Comparison of ENCODE assay signal across 43 cellular contexts in the genomic region with DNA sequence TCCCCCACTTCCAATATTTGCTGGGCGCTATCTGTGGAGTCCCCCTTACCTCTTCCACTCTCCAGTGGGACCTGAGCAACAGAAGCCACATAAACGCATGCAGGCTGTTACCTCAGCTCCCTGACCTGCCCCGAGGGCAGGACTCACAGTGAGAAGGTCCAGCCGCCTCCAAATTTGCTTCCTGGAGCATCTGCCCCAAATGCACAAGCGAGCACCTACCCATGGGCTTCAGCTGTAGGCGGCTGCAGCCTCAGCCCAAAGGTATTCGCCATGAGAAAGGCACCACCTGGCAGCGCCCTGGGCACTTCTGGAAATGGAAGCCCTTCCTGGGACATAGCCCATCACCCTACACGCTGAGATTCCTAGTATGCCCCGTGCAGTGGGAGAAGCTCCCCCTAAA. TPM values are rescaled to one million over a fixed set of nuclear protein-coding genes. Genes with fewer than 3 reads are reported as not detected.
"Had no signal": no experiment of that assay in that cellular context is flagged by ENCODE, and none has a peak within 500 bp of the region (broad histone marks: within the 10 kb centered on the region; RNA-seq: fewer than 3 reads in every experiment).

No MANE protein-coding gene starts in this region.

- H3K9me3 ChIP-seq: adrenal gland, ascending aorta, body of pancreas, breast epithelium had no signal

- ATAC-seq: activated naive CD4-positive, alpha-beta T cell treated with anti-CD3 and anti-CD28 coated beads, Interleukin-2, amount 50 U/mL, for 72 hours; activated naive CD8-positive, alpha-beta T cell treated with anti-CD3 and anti-CD28 coated beads, Interleukin-2, amount 50 U/mL, for 24 hours; activated T-cell treated with anti-CD3 and anti-CD28 coated beads, Interleukin-2, amount 50 U/mL, for 4 hours; activated T-cell treated with anti-CD3 and anti-CD28 coated beads, Interleukin-2, amount 50 U/mL, for 72 hours; activated T-helper 17 cell treated with anti-CD3 and anti-CD28 coated beads, Interleukin-2, amount 50 U/mL, for 72 hours; body of pancreas had no signal

- H3K27ac Mint-ChIP-seq: activated naive CD4-positive, alpha-beta T cell treated with anti-CD3 and anti-CD28 coated beads for 36 hours; activated naive CD4-positive, alpha-beta T cell treated with anti-CD3 and anti-CD28 coated beads, Interleukin-2, amount 10 ng/mL, durations not matched to agents 7 days and 5 days; activated naive CD4-positive, alpha-beta T cell treated with anti-CD3 and anti-CD28 coated beads, Interleukin-2, amount 50 U/mL, for 24 hours; activated naive CD4-positive, alpha-beta T cell treated with anti-CD3 and anti-CD28 coated beads, Interleukin-2, amount 50 U/mL, for 72 hours; activated naive CD8-positive, alpha-beta T cell; activated naive CD8-positive, alpha-beta T cell treated with anti-CD3 and anti-CD28 coated beads for 36 hours; activated naive CD8-positive, alpha-beta T cell treated with anti-CD3 and anti-CD28 coated beads, Interleukin-2, amount 10 ng/mL, durations not matched to agents 7 days and 5 days; activated naive CD8-positive, alpha-beta T cell treated with anti-CD3 and anti-CD28 coated beads, Interleukin-2, amount 50 U/mL, for 24 hours; activated T-cell treated with anti-CD3 and anti-CD28 coated beads, Interleukin-2, amount 50 U/mL, for 24 hours; activated T-cell treated with anti-CD3 and anti-CD28 coated beads, Interleukin-2, amount 50 U/mL, for 72 hours; activated T-helper 1 cell treated with anti-CD3 and anti-CD28 coated beads, Interleukin-12 subunit alpha, Interleukin-12 subunit beta, Interleukin-2, Interleukin-4 antibody, amounts not matched to agents 30 ng/mL and 10 ng/mL and 1 ng/mL, durations not matched to agents 14 hours and 24 hours and 36 hours; activated T-helper 17 cell treated with anti-CD3 and anti-CD28 coated beads, Interleukin-2, amount 50 U/mL, for 72 hours; activated T-helper 2 cell treated with anti-CD3 and anti-CD28 coated beads, Interferon-gamma antibody, Interleukin-2, Interleukin-4, amounts not matched to agents 10 μg/mL and 5 μg/mL and 100 μg/mL, durations not matched to agents 14 hours and 24 hours and 36 hours; brain had no signal

- H3K4me3 Mint-ChIP-seq: activated naive CD4-positive, alpha-beta T cell treated with anti-CD3 and anti-CD28 coated beads for 36 hours; activated naive CD4-positive, alpha-beta T cell treated with anti-CD3 and anti-CD28 coated beads, Interleukin-2, amount 10 ng/mL, durations not matched to agents 7 days and 5 days; activated naive CD4-positive, alpha-beta T cell treated with anti-CD3 and anti-CD28 coated beads, Interleukin-2, amount 50 U/mL, for 24 hours; activated naive CD8-positive, alpha-beta T cell; activated naive CD8-positive, alpha-beta T cell treated with anti-CD3 and anti-CD28 coated beads for 36 hours; activated naive CD8-positive, alpha-beta T cell treated with anti-CD3 and anti-CD28 coated beads, Interleukin-2, amount 10 ng/mL, durations not matched to agents 7 days and 5 days; activated naive CD8-positive, alpha-beta T cell treated with anti-CD3 and anti-CD28 coated beads, Interleukin-2, amount 50 U/mL, for 24 hours; activated T-cell treated with anti-CD3 and anti-CD28 coated beads, Interleukin-2, amount 50 U/mL, for 24 hours; activated T-cell treated with anti-CD3 and anti-CD28 coated beads, Interleukin-2, amount 50 U/mL, for 4 hours; activated T-cell treated with anti-CD3 and anti-CD28 coated beads, Interleukin-2, amount 50 U/mL, for 72 hours; activated T-helper 1 cell treated with anti-CD3 and anti-CD28 coated beads, Interleukin-12 subunit alpha, Interleukin-12 subunit beta, Interleukin-2, Interleukin-4 antibody, amounts not matched to agents 30 ng/mL and 10 ng/mL and 1 ng/mL, durations not matched to agents 14 hours and 24 hours and 36 hours; activated T-helper 17 cell treated with anti-CD3 and anti-CD28 coated beads, Interleukin-2, amount 50 U/mL, for 72 hours; brain; central memory CD8-positive, alpha-beta T cell had no signal

- H3K36me3 Mint-ChIP-seq: activated naive CD4-positive, alpha-beta T cell treated with anti-CD3 and anti-CD28 coated beads, Interleukin-2, amount 10 ng/mL, durations not matched to agents 7 days and 5 days; activated naive CD4-positive, alpha-beta T cell treated with anti-CD3 and anti-CD28 coated beads, Interleukin-2, amount 50 U/mL, for 72 hours; activated naive CD8-positive, alpha-beta T cell; activated naive CD8-positive, alpha-beta T cell treated with anti-CD3 and anti-CD28 coated beads for 36 hours; activated naive CD8-positive, alpha-beta T cell treated with anti-CD3 and anti-CD28 coated beads, Interleukin-2, amount 10 ng/mL, durations not matched to agents 7 days and 5 days; brain had no signal

- H3K9me3 Mint-ChIP-seq: activated naive CD4-positive, alpha-beta T cell treated with anti-CD3 and anti-CD28 coated beads for 36 hours; activated naive CD4-positive, alpha-beta T cell treated with anti-CD3 and anti-CD28 coated beads, Interleukin-2, amount 10 ng/mL, durations not matched to agents 7 days and 5 days; activated naive CD4-positive, alpha-beta T cell treated with anti-CD3 and anti-CD28 coated beads, Interleukin-2, amount 50 U/mL, for 24 hours; activated naive CD4-positive, alpha-beta T cell treated with anti-CD3 and anti-CD28 coated beads, Interleukin-2, amount 50 U/mL, for 72 hours; activated naive CD8-positive, alpha-beta T cell treated with anti-CD3 and anti-CD28 coated beads for 36 hours; activated naive CD8-positive, alpha-beta T cell treated with anti-CD3 and anti-CD28 coated beads, Interleukin-2, amount 10 ng/mL, durations not matched to agents 7 days and 5 days; activated naive CD8-positive, alpha-beta T cell treated with anti-CD3 and anti-CD28 coated beads, Interleukin-2, amount 50 U/mL, for 24 hours; activated T-cell treated with anti-CD3 and anti-CD28 coated beads, Interleukin-2, amount 50 U/mL, for 24 hours; activated T-cell treated with anti-CD3 and anti-CD28 coated beads, Interleukin-2, amount 50 U/mL, for 4 hours; activated T-cell treated with anti-CD3 and anti-CD28 coated beads, Interleukin-2, amount 50 U/mL, for 72 hours; activated T-helper 1 cell treated with anti-CD3 and anti-CD28 coated beads, Interleukin-12 subunit alpha, Interleukin-12 subunit beta, Interleukin-2, Interleukin-4 antibody, amounts not matched to agents 30 ng/mL and 10 ng/mL and 1 ng/mL, durations not matched to agents 14 hours and 24 hours and 36 hours; activated T-helper 17 cell treated with anti-CD3 and anti-CD28 coated beads, Interleukin-2, amount 50 U/mL, for 72 hours; activated T-helper 2 cell treated with anti-CD3 and anti-CD28 coated beads, Interferon-gamma antibody, Interleukin-2, Interleukin-4, amounts not matched to agents 10 μg/mL and 5 μg/mL and 100 μg/mL, durations not matched to agents 14 hours and 24 hours and 36 hours; central memory CD8-positive, alpha-beta T cell had no signal

- H3K27ac ChIP-seq: adrenal gland, ascending aorta, body of pancreas, brain microvascular endothelial cell, breast epithelium, cardiac muscle cell had no signal

- H3K27me3 Mint-ChIP-seq: activated naive CD4-positive, alpha-beta T cell treated with anti-CD3 and anti-CD28 coated beads, Interleukin-2, amount 10 ng/mL, durations not matched to agents 7 days and 5 days; activated naive CD4-positive, alpha-beta T cell treated with anti-CD3 and anti-CD28 coated beads, Interleukin-2, amount 50 U/mL, for 24 hours; activated naive CD8-positive, alpha-beta T cell; activated naive CD8-positive, alpha-beta T cell treated with anti-CD3 and anti-CD28 coated beads for 36 hours; activated naive CD8-positive, alpha-beta T cell treated with anti-CD3 and anti-CD28 coated beads, Interleukin-2, amount 10 ng/mL, durations not matched to agents 7 days and 5 days; activated naive CD8-positive, alpha-beta T cell treated with anti-CD3 and anti-CD28 coated beads, Interleukin-2, amount 50 U/mL, for 24 hours; activated T-helper 17 cell treated with anti-CD3 and anti-CD28 coated beads, Interleukin-2, amount 50 U/mL, for 72 hours; brain; central memory CD8-positive, alpha-beta T cell had no signal

- H3K4me1 ChIP-seq: adrenal gland, ascending aorta, body of pancreas, breast epithelium had no signal

- H3K4me3 ChIP-seq: adrenal gland, ascending aorta, body of pancreas, breast epithelium, cardiac muscle cell had no signal

- H3K27me3 ChIP-seq: adrenal gland, ascending aorta, body of pancreas, brain microvascular endothelial cell, cardiac muscle cell had no signal

- DNase-seq: activated effector memory CD4-positive, alpha-beta T cell treated with anti-CD3 and anti-CD28 coated beads, Interleukin-2, amount 50 U/mL, for 16 hours; activated effector memory CD4-positive, alpha-beta T cell treated with Interleukin-2 at 50 U/mL for 16 hours; activated gamma-delta T cell; activated gamma-delta T cell treated with Interleukin-2 at 50 U/mL for 16 hours; activated naive CD4-positive, alpha-beta T cell; activated naive CD4-positive, alpha-beta T cell treated with anti-CD3 and anti-CD28 coated beads for 36 hours; activated naive CD4-positive, alpha-beta T cell treated with anti-CD3 and anti-CD28 coated beads, Interleukin-2, amount 10 ng/mL, durations not matched to agents 7 days and 5 days; activated naive CD4-positive, alpha-beta T cell treated with anti-CD3 and anti-CD28 coated beads, Interleukin-2, amount 50 U/mL, for 16 hours; activated naive CD4-positive, alpha-beta T cell treated with Interleukin-2 at 50 U/mL for 16 hours; activated naive CD8-positive, alpha-beta T cell treated with anti-CD3 and anti-CD28 coated beads for 36 hours; activated naive CD8-positive, alpha-beta T cell treated with anti-CD3 and anti-CD28 coated beads, Interleukin-2, amount 10 ng/mL, durations not matched to agents 7 days and 5 days; activated naive CD8-positive, alpha-beta T cell treated with anti-CD3 and anti-CD28 coated beads, Interleukin-2, amount 50 U/mL, for 24 hours; activated T-cell treated with anti-CD3 and anti-CD28 coated beads for 4 hours; activated T-cell treated with anti-CD3 and anti-CD28 coated beads, Interleukin-2, amount 50 U/mL, for 24 hours; activated T-cell treated with anti-CD3 and anti-CD28 coated beads, Interleukin-2, amount 50 U/mL, for 4 hours; activated T-cell treated with anti-CD3 and anti-CD28 coated beads, Interleukin-2, amount 50 U/mL, for 48 hours; activated T-cell treated with anti-CD3 and anti-CD28 coated beads, Interleukin-2, amount 50 U/mL, for 72 hours; adrenal gland; amniotic stem cell; amygdala; anterior cingulate cortex; aorta; body of pancreas; brain microvascular endothelial cell; caudate nucleus; central memory CD4-positive, alpha-beta T cell; cerebellar nuclear complex had no signal

- H3K36me3 ChIP-seq: adrenal gland, ascending aorta, brain microvascular endothelial cell, breast epithelium, cardiac muscle cell had no signal

RNA-seq across cellular contexts. Expression of a gene that starts 23.4 kb away (rescaled TPM):
- total RNA-seq: activated naive CD4-positive, alpha-beta T cell treated with anti-CD3 and anti-CD28 coated beads for 36 hours; activated naive CD4-positive, alpha-beta T cell treated with anti-CD3 and anti-CD28 coated beads, Interleukin-2, amount 50 U/mL, for 72 hours; activated naive CD8-positive, alpha-beta T cell treated with anti-CD3 and anti-CD28 coated beads for 36 hours; activated naive CD8-positive, alpha-beta T cell treated with anti-CD3 and anti-CD28 coated beads, Interleukin-2, amount 10 ng/mL, durations not matched to agents 7 days and 5 days; activated T-cell treated with anti-CD3 and anti-CD28 coated beads, Interleukin-2, amount 50 U/mL, for 4 hours; activated T-cell treated with anti-CD3 and anti-CD28 coated beads, Interleukin-2, amount 50 U/mL, for 72 hours; activated T-helper 1 cell treated with anti-CD3 and anti-CD28 coated beads, Interleukin-12 subunit alpha, Interleukin-12 subunit beta, Interleukin-2, Interleukin-4 antibody, amounts not matched to agents 30 ng/mL and 10 ng/mL and 1 ng/mL, durations not matched to agents 14 hours and 24 hours and 36 hours; activated T-helper 17 cell treated with anti-CD3 and anti-CD28 coated beads, Interleukin-2, amount 50 U/mL, for 72 hours; activated T-helper 2 cell treated with anti-CD3 and anti-CD28 coated beads, Interferon-gamma antibody, Interleukin-2, Interleukin-4, amounts not matched to agents 10 μg/mL and 5 μg/mL and 100 μg/mL, durations not matched to agents 14 hours and 24 hours and 36 hours; adrenal gland; aorta; ascending aorta; astrocyte; body of pancreas; breast epithelium; bronchial epithelial cell; cardiac muscle cell; cardiac septum; cerebellum; chondrocyte had no signal
- polyA plus RNA-seq: adrenal gland, aorta, cardiac muscle cell had no signal
